In the genomic region with DNA sequence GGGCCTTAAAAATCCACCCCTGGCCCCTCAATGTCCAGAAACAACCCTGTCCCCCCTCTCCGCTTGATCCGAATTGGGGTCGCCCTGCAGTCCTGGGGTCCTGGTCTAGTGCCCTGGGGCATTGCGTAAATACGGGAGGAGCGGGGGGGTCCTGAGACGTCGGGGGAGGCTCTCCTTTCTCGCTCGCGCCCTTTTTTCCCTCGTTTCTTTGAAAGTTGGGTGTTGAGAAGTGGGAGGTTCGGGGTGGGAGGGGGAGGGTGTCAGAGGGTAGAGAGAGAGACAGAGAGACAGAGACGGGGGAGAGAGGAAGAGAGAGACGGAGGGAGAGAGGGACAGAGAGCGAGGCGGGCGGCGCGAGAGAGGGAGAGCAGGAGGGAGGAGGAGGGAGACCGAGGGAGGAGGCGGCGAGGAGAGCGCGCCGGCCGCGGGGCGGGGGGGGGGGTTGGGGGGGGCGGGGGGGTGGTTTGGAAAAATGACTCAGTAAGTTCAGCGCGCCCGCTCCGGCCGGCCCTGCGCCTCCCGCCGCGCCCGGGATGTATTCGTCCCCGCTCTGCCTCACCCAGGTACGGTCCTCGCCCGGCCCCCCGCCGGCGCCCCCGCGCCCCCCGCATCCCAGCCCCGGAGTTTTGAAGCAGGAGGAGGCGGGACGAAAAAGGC, we compare ENCODE assay signal across 8 cellular contexts. TPM values are rescaled to one million over a fixed set of nuclear protein-coding genes. Genes with fewer than 3 reads are reported as not detected.
DNase-seq lines count a peak whose midpoint lies in the region; ATAC-seq and TF ChIP-seq lines count a peak whose summit lies in the region.

TSS of gene NFIC (plus strand) at position 480 of the 657 bp plus-strand sequence. CDS start at position 534, 54 bp downstream.

- no peak within 1 kb of the TSS for H3K4me2 ChIP-seq in trophoblast cell (ENCODE audit: low read length)

- no peak for TF ChIP-seq CTCF in left ventricle myocardium inferior (IDR thresholded peaks at IDR 0.05; ENCODE audit: borderline replicate concordance)

- H4K12ac ChIP-seq in trophoblast cell (ENCODE audit: low read depth, low read length): no peak within 1 kb of the TSS

- ATAC-seq in HG02938 (IDR thresholded peaks at IDR 0.05; ENCODE audit: unreplicated experiment): no peak

- H3K27me3 ChIP-seq in H7 (ENCODE audit: control insufficient read depth, insufficient read depth, low read length): peaks cover 98% of the 10 kb centered on the region
- no peaks in the 10 kb centered on the region for H3K27me3 ChIP-seq in left ventricle myocardium inferior (ENCODE audit: low read depth)
- H3K27me3 ChIP-seq in trophoblast cell (ENCODE audit: insufficient read depth, low read length): peaks cover 91% of the 10 kb centered on the region

- H2BK5ac ChIP-seq in trophoblast cell (ENCODE audit: low read depth, low read length, poor library complexity): no peak within 1 kb of the TSS

- no peak within 1 kb of the TSS for H3K14ac ChIP-seq in trophoblast cell (ENCODE audit: low read length)

- no peaks in the 10 kb centered on the region for H3K9me3 ChIP-seq in left ventricle myocardium inferior (replicated peaks)
- H3K9me3 ChIP-seq in trophoblast cell (ENCODE audit: insufficient read depth, low read depth, low read length): peaks cover 10% of the 10 kb centered on the region

- no peak within 1 kb of the TSS for H3K9ac ChIP-seq in trophoblast cell (ENCODE audit: low read length)

- H3K4me3 ChIP-seq in H7 (ENCODE audit: insufficient read depth, low read depth, low read length) (peak within 1 kb of the TSS; percentile 44), left ventricle myocardium inferior (peak within 1 kb of the TSS; percentile 89), trophoblast cell (ENCODE audit: low read depth, low read length) (no peak within 1 kb of the TSS)

- H2AFZ ChIP-seq in trophoblast cell (ENCODE audit: insufficient read depth, low read length, poor library complexity): no peak within 1 kb of the TSS

- no peak within 1 kb of the TSS for H4K91ac ChIP-seq in trophoblast cell (ENCODE audit: low read depth, low read length)

- no peak within 1 kb of the TSS for H3K23ac ChIP-seq in trophoblast cell (ENCODE audit: low read length)

- no peak within 1 kb of the TSS for H2AK5ac ChIP-seq in trophoblast cell (ENCODE audit: low read length)

- DNase-seq in Ammon's horn (ENCODE audit: low spot score) (peak; percentile 78), H7 (peak; percentile 90), RPMI8226 (peak; percentile 83), amniotic stem cell (lab: John Stamatoyannopoulos, UW) (peak; percentile 58), left ventricle myocardium inferior (peak; percentile 84), trophoblast cell (peak; percentile 45 to 46)
- no peak for DNase-seq in effector CD4-positive, alpha-beta T cell

- H3K4me1 ChIP-seq in left ventricle myocardium inferior (peaks cover 96% of the 10 kb centered on the region), trophoblast cell (ENCODE audit: control insufficient read depth in 1 of 2, insufficient read depth in 2 of 2, low read length in 2 of 2) (no peaks in the 10 kb centered on the region)

- peak within 1 kb of the TSS; percentile 97 for H3K27ac ChIP-seq in left ventricle myocardium inferior (replicated peaks)
- no peak within 1 kb of the TSS for H3K27ac ChIP-seq in trophoblast cell (ENCODE audit: low read depth, low read length)

- no peak within 1 kb of the TSS for H2BK12ac ChIP-seq in trophoblast cell (ENCODE audit: low read length)

- WGBS in trophoblast cell (ENCODE audit: extremely low coverage, insufficient coverage, insufficient read length): no CpG with 5 or more reads among the region's 54 CpGs

- H3K79me1 ChIP-seq in trophoblast cell (ENCODE audit: low read length): no peaks in the 10 kb centered on the region

- H4K8ac ChIP-seq in trophoblast cell (ENCODE audit: low read depth, low read length): no peak within 1 kb of the TSS

- H3K36me3 ChIP-seq in H7 (replicated peaks; ENCODE audit: control insufficient read depth, insufficient read depth, low read length): no peaks in the 10 kb centered on the region
- H3K36me3 ChIP-seq in left ventricle myocardium inferior: no peaks in the 10 kb centered on the region
- H3K36me3 ChIP-seq in trophoblast cell (ENCODE audit: control insufficient read depth in 1 of 2, insufficient read depth in 2 of 2, low read length in 2 of 2): no peaks in the 10 kb centered on the region

- H2BK120ac ChIP-seq in trophoblast cell (ENCODE audit: insufficient read depth, low read length, poor library complexity): no peak within 1 kb of the TSS

- intact Hi-C loops in left ventricle myocardium inferior (cut with micrococcal nuclease): loop anchor here (10.0 kb wide), 1 partner anchor 59 kb away; no protein-coding TSS in a partner anchor

- H3K79me2 ChIP-seq in trophoblast cell (ENCODE audit: control insufficient read depth, insufficient read depth, low read length, poor library complexity): no peaks in the 10 kb centered on the region

- H3K4ac ChIP-seq in trophoblast cell (ENCODE audit: low read depth, low read length): no peak within 1 kb of the TSS

- H3K18ac ChIP-seq in trophoblast cell (ENCODE audit: low read length): no peak within 1 kb of the TSS

RNA-seq across cellular contexts. Expression of gene NFIC, which starts in this region (rescaled TPM):
- total RNA-seq in H7 (2014; rRNA removed; shearing (Covaris generic)): 1.7 and 2.2 TPM in 2 replicates
- 145 TPM for total RNA-seq in left ventricle myocardium inferior
- 5.4 and 6.1 TPM in 2 replicates for polyA plus RNA-seq in trophoblast cell (2013)

Comparison
In these comparisons a context has a peak if more than half of its experiments do, and no peak if none do; other contexts are left out.
1. RNA of gene NFIC (total RNA-seq): 145 TPM in left ventricle myocardium inferior (single experiment); 1.7 to 2.2 TPM in H7; every median in the first group is over 10 times any median in the second.